15 cellular contexts compared by ENCODE assay signal in genomic region chr10:132659206-132660091, GRCh38.
"Had no signal": no experiment of that assay in that cellular context is flagged by ENCODE, and none has a peak within 500 bp of the region (broad histone marks: within the 10 kb centered on the region; RNA-seq: fewer than 3 reads in every experiment).

No MANE protein-coding gene starts in this region.

- H3K4me3 ChIP-seq: dorsolateral prefrontal cortex, esophagus muscularis mucosa, lower lobe of right lung, ovary, skin epidermis had no signal

- DNase-seq: activated CD4-positive, alpha-beta T cell treated with anti-CD3 and anti-CD28 coated beads for 1 hour; activated CD4-positive, alpha-beta T cell treated with anti-CD3 and anti-CD28 coated beads, Interleukin-2, amount 50 U/mL, for 4 hours; activated naive CD4-positive, alpha-beta T cell treated with anti-CD3 and anti-CD28 coated beads for 36 hours; hypothalamus; kidney; stimulated activated CD4-positive, alpha-beta T cell treated with anti-CD3 and anti-CD28 coated beads, Interleukin-4, amount 100 ng/mL, for 24 hours; stimulated activated naive CD4-positive, alpha-beta T cell; trophoblast cell had no signal

- H3K36me3 ChIP-seq: ovary had no signal

- ATAC-seq: lower lobe of right lung had no signal

- H3K4me1 ChIP-seq: lower lobe of right lung had no signal

- H3K9me3 Mint-ChIP-seq: activated naive CD4-positive, alpha-beta T cell treated with anti-CD3 and anti-CD28 coated beads for 36 hours; activated T-helper 2 cell treated with anti-CD3 and anti-CD28 coated beads, Interferon-gamma antibody, Interleukin-2, Interleukin-4, amounts not matched to agents 10 μg/mL and 5 μg/mL and 100 μg/mL, durations not matched to agents 14 hours and 24 hours and 36 hours had no signal

- H3K27me3 ChIP-seq: dorsolateral prefrontal cortex, esophagus muscularis mucosa, ovary had no signal

- H3K9me3 ChIP-seq: esophagus muscularis mucosa, lower lobe of right lung, ovary had no signal

- H3K27ac Mint-ChIP-seq: activated naive CD4-positive, alpha-beta T cell treated with anti-CD3 and anti-CD28 coated beads for 36 hours; activated T-helper 2 cell treated with anti-CD3 and anti-CD28 coated beads, Interferon-gamma antibody, Interleukin-2, Interleukin-4, amounts not matched to agents 10 μg/mL and 5 μg/mL and 100 μg/mL, durations not matched to agents 14 hours and 24 hours and 36 hours had no signal

- FAIRE-seq: endometrium, kidney had no signal

- H3K4me3 Mint-ChIP-seq: activated naive CD4-positive, alpha-beta T cell treated with anti-CD3 and anti-CD28 coated beads for 36 hours had no signal

- H3K27ac ChIP-seq: dorsolateral prefrontal cortex, esophagus muscularis mucosa, lower lobe of right lung, ovary, skin epidermis had no signal
